Comparison of ENCODE assay signal across 17 cellular contexts in genomic region chr20:19026901-19027644, GRCh38.
DNase-seq lines count a peak whose midpoint lies in the region; ATAC-seq and TF ChIP-seq lines count a peak whose summit lies in the region.
"Had no signal": no experiment of that assay in that cellular context is flagged by ENCODE, and none has a peak within 500 bp of the region (broad histone marks: within the 10 kb centered on the region; RNA-seq: fewer than 3 reads in every experiment).

No MANE protein-coding gene starts in this region.

- H3K36me3 Mint-ChIP-seq in CD4-positive, alpha-beta T cell (ENCODE audit: low read depth), result no peaks in the 10 kb centered on the region

- peaks cover 0 to 3% of the 10 kb centered on the region in 2 donors for H3K4me1 ChIP-seq in lung (ENCODE audit: control insufficient read depth in 2 of 2, insufficient read depth in 2 of 2, low read length in 2 of 2)
- H3K4me1 ChIP-seq: HAP-1 had no signal

- no peaks in the 10 kb centered on the region for H3K36me3 ChIP-seq in lung (ENCODE audit: control insufficient read depth in 2 of 2, insufficient read depth in 2 of 2, low read length in 2 of 2)
- H3K36me3 ChIP-seq: HAP-1, suprapubic skin had no signal

- H3K27ac Mint-ChIP-seq in CD4-positive, alpha-beta T cell, result no peak overlapping the region

- no peak overlapping the region for H3K27ac ChIP-seq in C4-2B
- peak overlapping the region in 1 of 2 donors; percentile 75 for H3K27ac ChIP-seq in lung (ENCODE audit: low read depth in 1 of 2, low read length in 1 of 2)
- H3K27ac ChIP-seq in CD4-positive, alpha-beta T cell (ENCODE audit: low read depth, low read length), result no peak overlapping the region

- intact Hi-C loops in CD4-positive, alpha-beta T cell (cut with DNase I, micrococcal nuclease), result no loop called here

- H3K4me3 Mint-ChIP-seq in CD4-positive, alpha-beta T cell, result no peak overlapping the region

- no peak for DNase-seq in GM13977 (ENCODE audit: low spot score)
- DNase-seq in cerebellum (ENCODE audit: low spot score), result peak; percentile 85
- peak; percentile 15 for DNase-seq in lung (ENCODE audit: low spot score)
- no peak for DNase-seq in CD4-positive, alpha-beta T cell
- DNase-seq: activated CD4-positive, alpha-beta T cell treated with anti-CD3 and anti-CD28 coated beads for 4 hours; activated CD8-positive, alpha-beta memory T cell treated with anti-CD3 and anti-CD28 coated beads, Interleukin-2, amount 50 U/mL, for 48 hours; activated naive CD4-positive, alpha-beta T cell; dermis blood vessel endothelial cell; NCI-H1930; NK-92 treated with Interleukin-12 subunit alpha and Interleukin-12 subunit beta, amount 100 ng/mL, for 24 hours; T-helper 9 cell had no signal

- POLR2A ChIA-PET in CD4-positive, alpha-beta T cell (lab: Charles Lee), result no interaction called here

- in situ Hi-C loops in GM13977 (cut with MboI; ENCODE audit: low pct_unique_long_range_greater_than_20kb, low sequenced_read_pairs, unreplicated experiment), result no loop called here

- peak; percentile 15; the same call in 1 of the 2 replicates for TF ChIP-seq CTCF in C4-2B (conservative IDR thresholded peaks at IDR 0.05)
- TF ChIP-seq CTCF in GM13977 (IDR thresholded peaks at IDR 0.05; ENCODE audit: extremely low read depth, insufficient read depth, missing control alignments), result peak; percentile 27
- no peak for TF ChIP-seq CTCF in lung (IDR thresholded peaks at IDR 0.05; ENCODE audit: control extremely low read depth, extremely low read depth)
- no peak for TF ChIP-seq CTCF in CD4-positive, alpha-beta T cell (IDR thresholded peaks at IDR 0.05)

- H3K27me3 Mint-ChIP-seq in CD4-positive, alpha-beta T cell, result peaks cover 4% of the 10 kb centered on the region

- WGBS in lung, 2 donors, result 79 to 84% methylated on average over 11 of the region's 11 CpGs

- ATAC-seq in lung (ENCODE audit: insufficient read depth, low FRiP score), result peak; percentile 12
- ATAC-seq in GM21737 (IDR thresholded peaks at IDR 0.05; ENCODE audit: unreplicated experiment), result no peak
- no peak for ATAC-seq in CD4-positive, alpha-beta T cell (ENCODE audit: poor library complexity)
- ATAC-seq in HG03097 (IDR thresholded peaks at IDR 0.05; ENCODE audit: low FRiP score, unreplicated experiment), result no peak
- ATAC-seq in HG02642 (IDR thresholded peaks at IDR 0.05; ENCODE audit: poor library complexity, unreplicated experiment), result no peak

- no peaks in the 10 kb centered on the region for H3K4me1 Mint-ChIP-seq in CD4-positive, alpha-beta T cell (ENCODE audit: low read depth)

- H3K27me3 ChIP-seq in lung (ENCODE audit: control insufficient read depth, insufficient read depth), result no peaks in the 10 kb centered on the region
- H3K27me3 ChIP-seq in CD4-positive, alpha-beta T cell (ENCODE audit: control insufficient read depth, insufficient read depth, low read length), result no peaks in the 10 kb centered on the region
- H3K27me3 ChIP-seq: suprapubic skin had no signal

- no peak overlapping the region for H3K4me3 ChIP-seq in lung
- H3K4me3 ChIP-seq: HAP-1, suprapubic skin had no signal

- peaks cover 0 to 1% of the 10 kb centered on the region in 2 donors for H3K9me3 ChIP-seq in lung (ENCODE audit: control insufficient read depth in 2 of 2, insufficient read depth in 1 of 2, low read length in 1 of 2)
- no peaks in the 10 kb centered on the region for H3K9me3 ChIP-seq in CD4-positive, alpha-beta T cell (ENCODE audit: control insufficient read depth, low read length)
- H3K9me3 ChIP-seq: HAP-1, suprapubic skin had no signal

- H3K9me3 Mint-ChIP-seq in CD4-positive, alpha-beta T cell, result no peaks in the 10 kb centered on the region

- CTCF ChIA-PET in CD4-positive, alpha-beta T cell (lab: Charles Lee), result no interaction called here

Comparison
In these comparisons a context has a peak if more than half of its experiments do, and no peak if none do; other contexts are left out.
1. CTCF ChIP-seq: peak in C4-2B (single experiment) and GM13977 (single experiment); none in lung (single experiment) and CD4-positive, alpha-beta T cell (single experiment).
2. DNase-seq: peak in cerebellum (single experiment) and lung (single experiment); none in GM13977 (single experiment) and CD4-positive, alpha-beta T cell (0 of 10).